Comparison of ENCODE assay signal across 1 cellular context in genomic region chr11:65892661-65893317, GRCh38.
A peak's percentile ranks its signal among the peaks of the same experiment; 100 is the strongest.
TF ChIP-seq lines count a peak whose summit lies in the region.

No MANE protein-coding gene starts in this region.

TF ChIP-seq in A549, 52 proteins besides CTCF, POLR2A, EP300 and RAD21 (continued from another document):
- TF ChIP-seq ATOH8 (CRISPR knock-in tag; IDR thresholded peaks at IDR 0.05; ENCODE audit: low read depth) (no peak), GATA3 (IDR thresholded peaks at IDR 0.05; ENCODE audit: borderline replicate concordance) (no peak), POLR2AphosphoS2 (conservative IDR thresholded peaks at IDR 0.05; ENCODE audit: low read length) (peak; percentile 47)
